ENCODE assay signal across 23 cellular contexts in genomic region chr18:58753976-58754375, GRCh38.
DNase-seq lines count a peak whose midpoint lies in the region; ATAC-seq lines count a peak whose summit lies in the region.
"Had no signal": no experiment of that assay in that cellular context is flagged by ENCODE, and none has a peak within 500 bp of the region (broad histone marks: within the 10 kb centered on the region; RNA-seq: fewer than 3 reads in every experiment).

No MANE protein-coding gene starts in this region.

- POLR2A ChIA-PET in activated CD4-positive, alpha-beta memory T cell treated with anti-CD3 and anti-CD28 coated beads, Interleukin-2, amount 10 ng/mL, durations not matched to agents 7 days and 5 days (lab: Charles Lee), result interaction anchor here (2.6 kb wide), 1 partner anchor 82 kb away, joined by 11 read pairs; the partner anchor contains the start of gene MALT1

- WGBS in GM23248 (ENCODE audit: low coverage in 1 of 2, low lambda C conversion rate in 2 of 2, missing lambda C conversion rate in 2 of 2), 2 experiments, result 34 to 55% methylated on average over 3 of the region's 3 CpGs

- no peaks in the 10 kb centered on the region for H3K27me3 ChIP-seq in CD4-positive, CD25-positive, alpha-beta regulatory T cell (ENCODE audit: control insufficient read depth, insufficient read depth, low read length)
- no peaks in the 10 kb centered on the region for H3K27me3 ChIP-seq in GM23248 (replicated peaks; ENCODE audit: insufficient read depth)
- H3K27me3 ChIP-seq: adrenal gland, stomach, upper lobe of right lung had no signal

- peaks cover 20% of the 10 kb centered on the region for H3K36me3 Mint-ChIP-seq in CD4-positive, CD25-positive, alpha-beta regulatory T cell
- H3K36me3 Mint-ChIP-seq in activated CD4-positive, alpha-beta memory T cell treated with anti-CD3 and anti-CD28 coated beads, Interleukin-2, amount 10 ng/mL, durations not matched to agents 7 days and 5 days (ENCODE audit: low read depth), result peaks cover 21% of the 10 kb centered on the region

- no peak for ATAC-seq in CD4-positive, CD25-positive, alpha-beta regulatory T cell (ENCODE audit: low read depth in 2 of 2)

- peaks cover 8% of the 10 kb centered on the region for H3K4me1 ChIP-seq in CD4-positive, CD25-positive, alpha-beta regulatory T cell (ENCODE audit: control insufficient read depth, insufficient read depth, low read length, poor library complexity, severe bottlenecking)
- no peaks in the 10 kb centered on the region for H3K4me1 ChIP-seq in GM23248 (ENCODE audit: insufficient read depth)
- H3K4me1 ChIP-seq: adrenal gland, left lung, stomach, upper lobe of right lung had no signal

- no peak overlapping the region for H3K4me2 ChIP-seq in GM23248 (ENCODE audit: unreplicated experiment)

- CTCF ChIA-PET in activated CD4-positive, alpha-beta memory T cell treated with anti-CD3 and anti-CD28 coated beads, Interleukin-2, amount 10 ng/mL, durations not matched to agents 7 days and 5 days (lab: Charles Lee), result interaction anchor here (1.1 to 2.1 kb wide), 3 partner anchors 10 to 28 kb away, joined by 3 to 8 read pairs (median 5); no protein-coding TSS in a partner anchor

- no peak for DNase-seq in CD4-positive, CD25-positive, alpha-beta regulatory T cell
- peak; percentile 52 for DNase-seq in GM23248
- peak; percentile 50 for DNase-seq in amniotic epithelial cell (ENCODE audit: low read depth)
- DNase-seq in iris pigment epithelial cell (ENCODE audit: low read depth), result peak; percentile 64
- DNase-seq in activated CD4-positive, alpha-beta memory T cell treated with anti-CD3 and anti-CD28 coated beads, Interleukin-2, amount 10 ng/mL, durations not matched to agents 7 days and 5 days, result no peak
- DNase-seq in amygdala (lab: John Stamatoyannopoulos, UW), result no peak
- no peak for DNase-seq in NCI-H2107 treated with DMSO at 0.1 percent for 48 hours (lab: John Stamatoyannopoulos, UW; ENCODE audit: unreplicated experiment)
- no peak for DNase-seq in NCI-H1048 (lab: John Stamatoyannopoulos, UW)
- DNase-seq: activated CD4-positive, alpha-beta T cell treated with anti-CD3 and anti-CD28 coated beads for 4 hours; HFFc6; NCI-H146; NCI-H2171; NCI-H524 treated with DMSO at 0.1 percent for 48 hours; stimulated activated CD4-positive, alpha-beta T cell treated with anti-CD3 and anti-CD28 coated beads, Interleukin-4, amount 100 ng/mL, for 4 hours; stomach had no signal

- no peaks in the 10 kb centered on the region for H3K79me2 ChIP-seq in GM23248 (ENCODE audit: insufficient read depth)

- H3F3A ChIP-seq in GM23248 (ENCODE audit: insufficient read depth), result no peaks in the 10 kb centered on the region

- H3K4me3 ChIP-seq in CD4-positive, CD25-positive, alpha-beta regulatory T cell (ENCODE audit: low read depth, low read length), result no peak overlapping the region
- H3K4me3 ChIP-seq in GM23248, result no peak overlapping the region
- H3K4me3 ChIP-seq: adrenal gland, left lung, spleen, stomach, upper lobe of right lung had no signal

- in situ Hi-C loops in GM23248 (cut with MboI), result no loop called here

- no peak overlapping the region for H3K9ac ChIP-seq in GM23248

- peaks cover 6 to 7% of the 10 kb centered on the region in 2 experiments for H3K9me3 ChIP-seq in CD4-positive, CD25-positive, alpha-beta regulatory T cell (ENCODE audit: control insufficient read depth in 2 of 2, low read length in 2 of 2)
- no peaks in the 10 kb centered on the region for H3K9me3 ChIP-seq in GM23248 (ENCODE audit: low read depth)
- H3K9me3 ChIP-seq: adrenal gland had no signal

- H4K20me1 ChIP-seq in GM23248 (ENCODE audit: insufficient read depth), result no peaks in the 10 kb centered on the region

- peaks cover 18% of the 10 kb centered on the region for H3K36me3 ChIP-seq in CD4-positive, CD25-positive, alpha-beta regulatory T cell (ENCODE audit: control insufficient read depth, insufficient read depth, low read length)
- peaks cover 19% of the 10 kb centered on the region for H3K36me3 ChIP-seq in GM23248 (ENCODE audit: low read depth)
- H3K36me3 ChIP-seq: adrenal gland had no signal

- H3K9me3 Mint-ChIP-seq in CD4-positive, CD25-positive, alpha-beta regulatory T cell, result peaks cover 0 to 10% (median 0%) of the 10 kb centered on the region in 7 donors
- H3K9me3 Mint-ChIP-seq in activated CD4-positive, alpha-beta memory T cell treated with anti-CD3 and anti-CD28 coated beads, Interleukin-2, amount 10 ng/mL, durations not matched to agents 7 days and 5 days, result peaks cover 4% of the 10 kb centered on the region
- H3K9me3 Mint-ChIP-seq: activated T-helper 17 cell treated with anti-CD3 and anti-CD28 coated beads, Interleukin-2, amount 50 U/mL, for 72 hours; HFFc6; IgD-negative memory B cell had no signal

- peaks cover 0 to 35% (median 21%) of the 10 kb centered on the region in 4 donors for H3K4me1 Mint-ChIP-seq in CD4-positive, CD25-positive, alpha-beta regulatory T cell
- peaks cover 2% of the 10 kb centered on the region for H3K4me1 Mint-ChIP-seq in activated CD4-positive, alpha-beta memory T cell treated with anti-CD3 and anti-CD28 coated beads, Interleukin-2, amount 10 ng/mL, durations not matched to agents 7 days and 5 days

- no peaks in the 10 kb centered on the region for H3K9me2 ChIP-seq in GM23248 (ENCODE audit: insufficient read depth)

- H3K27me3 Mint-ChIP-seq in CD4-positive, CD25-positive, alpha-beta regulatory T cell, result peaks cover 8% of the 10 kb centered on the region
- H3K27me3 Mint-ChIP-seq in activated CD4-positive, alpha-beta memory T cell treated with anti-CD3 and anti-CD28 coated beads, Interleukin-2, amount 10 ng/mL, durations not matched to agents 7 days and 5 days, result peaks cover 6% of the 10 kb centered on the region
- H3K27me3 Mint-ChIP-seq: IgD-negative memory B cell, T-cell had no signal

- no peak overlapping the region for H3K4me3 Mint-ChIP-seq in CD4-positive, CD25-positive, alpha-beta regulatory T cell
- H3K4me3 Mint-ChIP-seq in activated CD4-positive, alpha-beta memory T cell treated with anti-CD3 and anti-CD28 coated beads, Interleukin-2, amount 10 ng/mL, durations not matched to agents 7 days and 5 days, result no peak overlapping the region
- H3K4me3 Mint-ChIP-seq: activated T-helper 17 cell treated with anti-CD3 and anti-CD28 coated beads, Interleukin-2, amount 50 U/mL, for 72 hours; HFFc6; IgD-negative memory B cell had no signal

- H2AFZ ChIP-seq in GM23248, result no peak overlapping the region

- H3K27ac ChIP-seq in CD4-positive, CD25-positive, alpha-beta regulatory T cell (ENCODE audit: insufficient read depth, low read length, poor library complexity, severe bottlenecking), result no peak overlapping the region
- H3K27ac ChIP-seq in GM23248, result no peak overlapping the region
- H3K27ac ChIP-seq: adrenal gland, HL-60, left lung, stomach, upper lobe of right lung had no signal

- peak overlapping the region in 2 of 3 donors; percentile 1 to 58 for H3K27ac Mint-ChIP-seq in CD4-positive, CD25-positive, alpha-beta regulatory T cell
- H3K27ac Mint-ChIP-seq in activated CD4-positive, alpha-beta memory T cell treated with anti-CD3 and anti-CD28 coated beads, Interleukin-2, amount 10 ng/mL, durations not matched to agents 7 days and 5 days, result no peak overlapping the region
- H3K27ac Mint-ChIP-seq: HFFc6 had no signal

Comparison
In these comparisons a context has a peak if more than half of its experiments do, and no peak if none do; other contexts are left out.
1. DNase-seq: peak in GM23248 (single experiment), amniotic epithelial cell (single experiment) and iris pigment epithelial cell (single experiment); none in CD4-positive, CD25-positive, alpha-beta regulatory T cell (0 of 3), activated CD4-positive, alpha-beta memory T cell treated with anti-CD3 and anti-CD28 coated beads, Interleukin-2, amount 10 ng/mL, durations not matched to agents 7 days and 5 days (single experiment), amygdala (0 of 56), NCI-H2107 treated with DMSO at 0.1 percent for 48 hours (single experiment) and NCI-H1048 (single experiment).